In genomic region chr7:29454464-29454863, GRCh38 we compare ENCODE assay signal across 1 cellular context.
TF ChIP-seq lines count a peak whose summit lies in the region.

No MANE protein-coding gene starts in this region.

TF ChIP-seq in K562, 482 proteins besides CTCF, POLR2A, EP300 and RAD21 (continued from another document):
- TF ChIP-seq ZNF318 (IDR thresholded peaks at IDR 0.05; ENCODE audit: borderline replicate concordance in 1 of 2, low read depth in 1 of 2) (no peak), PRMT5 (CRISPR knock-in tag; IDR thresholded peaks at IDR 0.05) (no peak), SMARCB1 (IDR thresholded peaks at IDR 0.05; ENCODE audit: insufficient read length, low read depth) (no peak)
